Comparison of ENCODE assay signal across 30 cellular contexts in genomic region chr2:40257812-40258457, GRCh38.
"Had no signal": no experiment of that assay in that cellular context is flagged by ENCODE, and none has a peak within 500 bp of the region (broad histone marks: within the 10 kb centered on the region; RNA-seq: fewer than 3 reads in every experiment).

No MANE protein-coding gene starts in this region.

- H3K9me3 ChIP-seq: breast epithelium, colonic mucosa, esophagus squamous epithelium, mucosa of descending colon, sigmoid colon, thyroid gland, upper lobe of left lung, vagina had no signal

- H3K27me3 ChIP-seq: breast epithelium, colonic mucosa, esophagus squamous epithelium, sigmoid colon, thyroid gland, upper lobe of left lung, vagina had no signal

- H3K4me1 ChIP-seq: breast epithelium, colonic mucosa, esophagus squamous epithelium, thyroid gland, upper lobe of left lung, vagina had no signal

- H3K36me3 ChIP-seq: breast epithelium, colonic mucosa, esophagus squamous epithelium, sigmoid colon, thyroid gland, upper lobe of left lung, vagina had no signal

- ATAC-seq: activated CD4-positive, CD25-positive, alpha-beta regulatory T cell treated with anti-CD3 and anti-CD28 coated beads, Interleukin-2, amount 50 U/mL, for 24 hours; activated T-helper 17 cell treated with anti-CD3 and anti-CD28 coated beads, Interleukin-2, amount 50 U/mL, for 72 hours; left lobe of liver; mucosa of descending colon; natural killer cell treated with Interleukin-12 subunit alpha and Interleukin-12 subunit beta and Interleukin-15 and Interleukin-18, amount 100 ng/mL, for 72 hours; stimulated activated effector memory CD8-positive, alpha-beta T cell treated with anti-CD3 and anti-CD28 coated beads, Interleukin-12 subunit alpha, Interleukin-12 subunit beta, amount 100 ng/mL, for 72 hours; stimulated activated naive CD8-positive, alpha-beta T cell treated with anti-CD3 and anti-CD28 coated beads, Interleukin-15, amount 100 ng/mL, for 72 hours had no signal

- H3K27ac ChIP-seq: breast epithelium, colonic mucosa, epithelial cell of prostate, esophagus squamous epithelium, sigmoid colon, thyroid gland, upper lobe of left lung, vagina had no signal

- DNase-seq: activated CD4-positive, alpha-beta T cell treated with anti-CD3 and anti-CD28 coated beads for 48 hours; activated CD4-positive, alpha-beta T cell treated with anti-CD3 and anti-CD28 coated beads, Interleukin-2, amount 50 U/mL, for 48 hours; activated CD8-positive, alpha-beta memory T cell treated with anti-CD3 and anti-CD28 coated beads, Interleukin-2, amount 50 U/mL, for 48 hours; activated gamma-delta T cell treated with Interleukin-2 at 50 U/mL for 16 hours; activated naive CD4-positive, alpha-beta T cell treated with anti-CD3 and anti-CD28 coated beads, Interleukin-2, amount 50 U/mL, for 16 hours; activated T-cell treated with anti-CD3 and anti-CD28 coated beads, Interleukin-2, amount 50 U/mL, for 24 hours; amygdala; cerebellar nuclear complex; colonic mucosa; effector CD8-positive, alpha-beta T cell; esophagus squamous epithelium; foreskin melanocyte; kidney glomerular epithelial cell; mucosa of descending colon; posterior cingulate gyrus; sigmoid colon; small intestine; stimulated activated CD4-positive, alpha-beta T cell treated with anti-CD3 and anti-CD28 coated beads, Interleukin-4, amount 100 ng/mL, for 24 hours; stimulated activated naive CD8-positive, alpha-beta T cell treated with anti-CD3 and anti-CD28 coated beads, Interleukin-15, amount 100 ng/mL, for 72 hours; T-helper 1 cell; thyroid gland; upper lobe of left lung had no signal

- H3K4me3 ChIP-seq: breast epithelium, colonic mucosa, esophagus squamous epithelium, mucosa of descending colon, sigmoid colon, thyroid gland, upper lobe of left lung, vagina had no signal
